In genomic region chr11:126481303-126481680, GRCh38 we compare ENCODE assay signal across 11 cellular contexts.
"Had no signal": no experiment of that assay in that cellular context is flagged by ENCODE, and none has a peak within 500 bp of the region (broad histone marks: within the 10 kb centered on the region; RNA-seq: fewer than 3 reads in every experiment).

No MANE protein-coding gene starts in this region.

- H3K4me1 ChIP-seq: breast epithelium had no signal

- H3K9me3 Mint-ChIP-seq: activated B cell treated with CpG ODN at 0.5 μM for 24 hours; activated CD4-positive, alpha-beta T cell treated with anti-CD3 and anti-CD28 coated beads, Interleukin-2, amount 10 ng/mL, durations not matched to agents 24 days and 14 days; activated naive CD4-positive, alpha-beta T cell treated with anti-CD3 and anti-CD28 coated beads, Interleukin-2, amount 10 ng/mL, durations not matched to agents 7 days and 5 days; activated naive CD8-positive, alpha-beta T cell treated with anti-CD3 and anti-CD28 coated beads for 36 hours; activated T-cell treated with anti-CD3 and anti-CD28 coated beads, Interleukin-2, amount 50 U/mL, for 24 hours; activated T-helper 1 cell treated with anti-CD3 and anti-CD28 coated beads, Interleukin-12 subunit alpha, Interleukin-12 subunit beta, Interleukin-2, Interleukin-4 antibody, amounts not matched to agents 30 ng/mL and 10 ng/mL and 1 ng/mL, durations not matched to agents 14 hours and 24 hours and 36 hours; T-cell had no signal

- H3K27me3 ChIP-seq: breast epithelium, colonic mucosa had no signal

- H3K4me3 ChIP-seq: colonic mucosa had no signal

- H3K9me3 ChIP-seq: breast epithelium, colonic mucosa had no signal

- DNase-seq: activated gamma-delta T cell had no signal

- H3K36me3 Mint-ChIP-seq: activated CD8-positive, alpha-beta memory T cell treated with anti-CD3 and anti-CD28 coated beads, Interleukin-2, amount 10 ng/mL, durations not matched to agents 7 days and 5 days; activated naive CD4-positive, alpha-beta T cell treated with anti-CD3 and anti-CD28 coated beads, Interleukin-2, amount 10 ng/mL, durations not matched to agents 7 days and 5 days; activated naive CD8-positive, alpha-beta T cell treated with anti-CD3 and anti-CD28 coated beads for 36 hours; T-cell had no signal

- H3K27me3 Mint-ChIP-seq: activated CD4-positive, alpha-beta T cell treated with anti-CD3 and anti-CD28 coated beads, Interleukin-2, amount 10 ng/mL, durations not matched to agents 24 days and 14 days; activated CD8-positive, alpha-beta memory T cell treated with anti-CD3 and anti-CD28 coated beads, Interleukin-2, amount 10 ng/mL, durations not matched to agents 7 days and 5 days; activated naive CD8-positive, alpha-beta T cell treated with anti-CD3 and anti-CD28 coated beads for 36 hours; activated T-cell treated with anti-CD3 and anti-CD28 coated beads, Interleukin-2, amount 50 U/mL, for 24 hours; T-cell had no signal

- H3K36me3 ChIP-seq: breast epithelium, colonic mucosa had no signal
